9 cellular contexts compared by ENCODE assay signal in the genomic region with DNA sequence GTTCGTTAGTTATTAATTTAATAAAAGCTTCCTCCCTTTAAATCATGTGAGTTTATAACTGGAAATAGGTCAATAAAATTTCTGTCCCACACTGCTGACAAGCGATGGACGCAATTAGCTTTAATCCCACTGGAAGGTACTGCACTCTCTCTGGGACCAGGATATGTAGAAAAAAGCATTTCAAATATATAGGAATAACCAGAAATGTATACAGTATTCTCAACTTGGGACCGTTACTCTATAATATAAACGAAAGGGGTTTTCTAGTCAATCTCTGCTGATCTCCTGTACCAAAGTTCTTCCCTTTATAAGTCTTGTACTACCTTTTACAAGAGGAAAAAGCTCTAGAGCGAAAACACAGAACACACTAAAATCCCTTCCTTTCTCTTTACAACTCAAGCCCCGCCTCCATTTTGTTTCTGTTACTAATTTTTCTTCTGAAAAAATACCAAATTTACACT. TPM values are rescaled to one million over a fixed set of nuclear protein-coding genes. Genes with fewer than 3 reads are reported as not detected.
DNase-seq lines count a peak whose midpoint lies in the region; ATAC-seq and TF ChIP-seq lines count a peak whose summit lies in the region.
"Had no signal": no experiment of that assay in that cellular context is flagged by ENCODE, and none has a peak within 500 bp of the region (broad histone marks: within the 10 kb centered on the region; RNA-seq: fewer than 3 reads in every experiment).

No MANE protein-coding gene starts in this region.

- peak overlapping the region; percentile 95 for H3K27ac ChIP-seq in HL-60 (replicated peaks)
- peak overlapping the region; percentile 99 to 100 (median 100) for H3K27ac ChIP-seq in tibial nerve

- ATAC-seq in HG03280 (IDR thresholded peaks at IDR 0.05; ENCODE audit: unreplicated experiment) (no peak), GM19351 (IDR thresholded peaks at IDR 0.05; ENCODE audit: unreplicated experiment) (no peak)

- H3K4me3 ChIP-seq in AG09309 (ENCODE audit: control insufficient read depth, low read depth, low read length) (peak overlapping the region; percentile 90), HL-60 (replicated peaks; ENCODE audit: insufficient read depth, low read length) (peak overlapping the region; percentile 57), WI38 (ENCODE audit: low read depth, low read length) (peak overlapping the region; percentile 99), tibial nerve (peak overlapping the region; percentile 82 to 90 (median 84))
- H3K4me3 ChIP-seq: lung had no signal

- DNase-seq in AG09309 (ENCODE audit: low read depth) (peak; percentile 10), HL-60 (ENCODE audit: low read depth in 1 of 2, low spot score in 1 of 2) (no peak), inferior parietal cortex (ENCODE audit: extremely low spot score) (peak; percentile 68), tibial nerve (ENCODE audit: low spot score in 2 of 2) (peak in 1 of 2 donors; percentile 31), COLO668 (lab: John Stamatoyannopoulos, UW; ENCODE audit: unreplicated experiment) (no peak)

- WGBS in tibial nerve, 2 donors = 1 to 2% methylated on average over 7 of the region's 7 CpGs

- TF ChIP-seq EP300 in tibial nerve (IDR thresholded peaks at IDR 0.05) = peak in 1 of 2 donors; percentile 13

- H3K9me3 ChIP-seq in tibial nerve = no peaks in the 10 kb centered on the region

- H3K4me1 ChIP-seq in tibial nerve = peaks cover 0 to 37% (median 12%) of the 10 kb centered on the region in 4 donors

- TF ChIP-seq CTCF in AG09309 (IDR thresholded peaks at IDR 0.05; ENCODE audit: control insufficient read depth, insufficient read depth, low read depth, low read length, missing control alignments) (no peak), HL-60 (IDR thresholded peaks at IDR 0.05; ENCODE audit: insufficient read depth, low read length) (no peak), WI38 (IDR thresholded peaks at IDR 0.05; ENCODE audit: low read depth, low read length) (no peak), tibial nerve (IDR thresholded peaks at IDR 0.05) (no peak)

- no peak for TF ChIP-seq POLR2A in tibial nerve (IDR thresholded peaks at IDR 0.05)

- H3K27me3 ChIP-seq in HL-60 (ENCODE audit: insufficient read depth, poor library complexity, severe bottlenecking) (no peaks in the 10 kb centered on the region), tibial nerve (no peaks in the 10 kb centered on the region)

- H3K36me3 ChIP-seq in tibial nerve = no peaks in the 10 kb centered on the region

RNA-seq across cellular contexts. Expression of a gene that starts 1.8 kb away (rescaled TPM):
- total RNA-seq in tibial nerve = 10 to 100 TPM; 16.5 to 31.6 (median 22.1) TPM

Comparison
In these comparisons a context has a peak if more than half of its experiments do, and no peak if none do; other contexts are left out.
1. DNase-seq: peak in AG09309 (single experiment) and inferior parietal cortex (single experiment); none in HL-60 (0 of 2) and COLO668 (single experiment).
2. Peak in every context shown above with its lines, with median percentiles within 50 percentile points of each other: H3K4me3 ChIP-seq.